Comparison of ENCODE assay signal across 10 cellular contexts in genomic region chr2:28445448-28446258, GRCh38. TPM values are rescaled to one million over a fixed set of nuclear protein-coding genes. Genes with fewer than 3 reads are reported as not detected.
A peak's percentile ranks its signal among the peaks of the same experiment; 100 is the strongest.
DNase-seq lines count a peak whose midpoint lies in the region; ATAC-seq and TF ChIP-seq lines count a peak whose summit lies in the region.
"Had no signal": no experiment of that assay in that cellular context is flagged by ENCODE, and none has a peak within 500 bp of the region (broad histone marks: within the 10 kb centered on the region; RNA-seq: fewer than 3 reads in every experiment).

No MANE protein-coding gene starts in this region.

- POLR2A ChIA-PET in WTC11 (lab: Charles Lee) = no interaction called here

- H3K9me3 ChIP-seq in adrenal gland (replicated peaks in 1 of 3) = no peaks in the 10 kb centered on the region
- H3K9me3 ChIP-seq in left ventricle myocardium inferior (replicated peaks) = no peaks in the 10 kb centered on the region

- intact Hi-C loops in adrenal gland (cut with DNase I) = no loop called here
- intact Hi-C loops in left ventricle myocardium inferior (cut with micrococcal nuclease) = no loop called here

- no peak overlapping the region for H3K4me3 ChIP-seq in adrenal gland
- no peak overlapping the region for H3K4me3 ChIP-seq in left ventricle myocardium inferior
- H3K4me3 ChIP-seq: dorsolateral prefrontal cortex had no signal

- H3K27me3 ChIP-seq in adrenal gland (no peaks in the 10 kb centered on the region), left ventricle myocardium inferior (ENCODE audit: low read depth) (no peaks in the 10 kb centered on the region)

- no peak for TF ChIP-seq POLR2A in adrenal gland (IDR thresholded peaks at IDR 0.05)

- TF ChIP-seq CTCF in adrenal gland (IDR thresholded peaks at IDR 0.05) (no peak), WTC11 (IDR thresholded peaks at IDR 0.05) (no peak), left ventricle myocardium inferior (IDR thresholded peaks at IDR 0.05; ENCODE audit: borderline replicate concordance) (no peak)

- peaks cover 4% of the 10 kb centered on the region; the same call in 1 of the 2 replicates for H3K27me3 Mint-ChIP-seq in WTC11 (ENCODE audit: low read depth)

- CTCF ChIA-PET in WTC11 (lab: Charles Lee) = interaction anchor here (1.3 kb wide), 2 partner anchors 722 to 762 kb away, joined by 4 read pairs; no protein-coding TSS in a partner anchor

- H3K36me3 ChIP-seq in adrenal gland (replicated peaks in 1 of 2) (no peaks in the 10 kb centered on the region), left ventricle myocardium inferior (no peaks in the 10 kb centered on the region)

- no peak overlapping the region for H3K4me3 Mint-ChIP-seq in WTC11

- 49 to 53% (median 50%) methylated on average over 7 of the region's 7 CpGs for WGBS in adrenal gland, 4 donors

- H3K27ac ChIP-seq in adrenal gland (no peak overlapping the region), left ventricle myocardium inferior (replicated peaks) (no peak overlapping the region)
- H3K27ac ChIP-seq: dorsolateral prefrontal cortex had no signal

- peaks cover 11% of the 10 kb centered on the region for H3K9me3 Mint-ChIP-seq in WTC11

- H3K4me1 ChIP-seq in adrenal gland (replicated peaks in 1 of 2) (peaks cover 10 to 12% of the 10 kb centered on the region in 2 donors), left ventricle myocardium inferior (peaks cover 13% of the 10 kb centered on the region)

- DNase-seq in AG08396 (ENCODE audit: low spot score) (peak; percentile 89), M059J (ENCODE audit: low read depth) (peak; percentile 97), adrenal gland (peak; percentile 66 to 84 (median 81)), non-pigmented ciliary epithelial cell (ENCODE audit: low read depth) (peak; percentile 89), ureter (ENCODE audit: low spot score) (no peak), WTC11 (ENCODE audit: low spot score) (no peak), left ventricle myocardium inferior (no peak)
- DNase-seq: NCI-H1417 had no signal

- no peaks in the 10 kb centered on the region for H3K36me3 Mint-ChIP-seq in WTC11

- 0 out of 2 replicates have a peak, but pooled peaks cover 4% of the 10 kb centered on the region for H3K4me1 Mint-ChIP-seq in WTC11

- no peak overlapping the region for H3K27ac Mint-ChIP-seq in WTC11

- ATAC-seq in HG02798 (IDR thresholded peaks at IDR 0.05; ENCODE audit: poor library complexity, unreplicated experiment) = no peak
- no peak for ATAC-seq in WTC11

TF ChIP-seq in WTC11, 78 proteins besides CTCF, POLR2A, EP300 and RAD21:
- TF ChIP-seq KAT7 (CRISPR knock-in tag; IDR thresholded peaks at IDR 0.05; ENCODE audit: borderline replicate concordance) = no peak
- TF ChIP-seq ZNF232 (CRISPR knock-in tag; IDR thresholded peaks at IDR 0.05) = no peak
- TF ChIP-seq ZNF219 (CRISPR knock-in tag; IDR thresholded peaks at IDR 0.05; ENCODE audit: borderline replicate concordance) = no peak
- TF ChIP-seq ZNF396 (CRISPR knock-in tag; IDR thresholded peaks at IDR 0.05; ENCODE audit: borderline replicate concordance) = no peak

RNA-seq across cellular contexts. Expression of gene PLB1, which starts 50.2 kb away (rescaled TPM):
- total RNA-seq in M059J (2014; rRNA removed; shearing (Covaris generic)) = 0.91 and 1.5 TPM in 2 replicates
- 10 to 100 TPM in 3 of 8 donors, 1 to 10 TPM in 5; 1.0 to 33.6 (median 8.1) TPM for total RNA-seq in adrenal gland
- polyA plus RNA-seq in adrenal gland = 10 to 100 TPM in 1 of 3 donors, 1 to 10 TPM in 2; 4.1 to 44.3 (median 7.7) TPM
- total RNA-seq in ureter = 9.9 TPM
- total RNA-seq in WTC11 (2021) = 0.27 to 0.44 TPM (median 0.39 TPM) in 3 replicates
- 2.4 TPM for total RNA-seq in left ventricle myocardium inferior

RNA-seq across cellular contexts. Expression of gene FOSL2, which starts 53.0 kb away (rescaled TPM):
- total RNA-seq in M059J (2014; rRNA removed; shearing (Covaris generic)) = 42.9 and 75.2 TPM in 2 replicates
- 100 to 1,000 TPM; 392 to 760 (median 431) TPM for total RNA-seq in adrenal gland
- 100 to 1,000 TPM in 1 of 3 donors, 10 to 100 TPM in 2; 83.3 to 143 (median 92.8) TPM for polyA plus RNA-seq in adrenal gland
- total RNA-seq in ureter = 259 TPM
- total RNA-seq in WTC11 (2021) = 3.9 to 4.5 TPM (median 4.0 TPM) in 3 replicates
- total RNA-seq in left ventricle myocardium inferior = 50.2 TPM

Comparison
In these comparisons a context has a peak if more than half of its experiments do, and no peak if none do; other contexts are left out.
1. DNase-seq: peak in AG08396 (single experiment), M059J (single experiment), adrenal gland (7 of 7) and non-pigmented ciliary epithelial cell (single experiment); none in ureter (single experiment), WTC11 (single experiment) and left ventricle myocardium inferior (single experiment).